In genomic region chr4:184851200-184851541, GRCh38 we compare ENCODE assay signal across 8 cellular contexts. TPM values are rescaled to one million over a fixed set of nuclear protein-coding genes. Genes with fewer than 3 reads are reported as not detected.
DNase-seq lines count a peak whose midpoint lies in the region; ATAC-seq and TF ChIP-seq lines count a peak whose summit lies in the region.

No MANE protein-coding gene starts in this region.

- peaks cover 3% of the 10 kb centered on the region; the same call in 1 of the 2 replicates for H3K9me2 ChIP-seq in GM23338 (ENCODE audit: insufficient read depth)

- peak overlapping the region; percentile 53; the same call in 1 of the 2 replicates for H2AFZ ChIP-seq in GM23338
- H2AFZ ChIP-seq in smooth muscle cell (ENCODE audit: low read depth): no peak overlapping the region

- no peak overlapping the region for H3K27ac ChIP-seq in GM23338 (ENCODE audit: low read depth)
- no peak overlapping the region for H3K27ac ChIP-seq in smooth muscle cell (ENCODE audit: low read depth)

- H3K4me3 ChIP-seq in GM23338 (no peak overlapping the region), smooth muscle cell (no peak overlapping the region)

- H3K9me3 Mint-ChIP-seq in GM23338: no peaks in the 10 kb centered on the region

- no peaks in the 10 kb centered on the region for H3K4me1 Mint-ChIP-seq in GM23338

- no peak overlapping the region for H3K27ac Mint-ChIP-seq in GM23338

- peak; percentile 59 for ATAC-seq in GM18861 (IDR thresholded peaks at IDR 0.05; ENCODE audit: unreplicated experiment)
- ATAC-seq in GM23338: peak; percentile 57

- H3K4me2 ChIP-seq in GM23338: no peak overlapping the region
- H3K4me2 ChIP-seq in smooth muscle cell: no peak overlapping the region

- H3K27me3 Mint-ChIP-seq in GM23338 (ENCODE audit: insufficient read depth, low read depth, poor library complexity): peaks cover 3% of the 10 kb centered on the region

- H3K79me2 ChIP-seq in GM23338 (replicated peaks; ENCODE audit: insufficient read depth) (no peaks in the 10 kb centered on the region), smooth muscle cell (ENCODE audit: low read depth) (no peaks in the 10 kb centered on the region)

- H3F3A ChIP-seq in GM23338 (replicated peaks; ENCODE audit: low read depth) (no peaks in the 10 kb centered on the region), smooth muscle cell (ENCODE audit: low read depth) (peaks cover 6% of the 10 kb centered on the region)

- H3K36me3 Mint-ChIP-seq in GM23338 (ENCODE audit: low read depth): no peaks in the 10 kb centered on the region

- H3K4me3 Mint-ChIP-seq in GM23338: no peak overlapping the region

- DNase-seq in GM23338 (ENCODE audit: low spot score) (no peak), NAMALWA (ENCODE audit: low spot score) (peak; percentile 54), medulla oblongata (ENCODE audit: extremely low spot score) (peak; percentile 24), NCI-H1694 (lab: John Stamatoyannopoulos, UW) (no peak), smooth muscle cell (lab: John Stamatoyannopoulos, UW; ENCODE audit: unreplicated experiment) (no peak), 8988T (no peak), NCI-H1417 (lab: John Stamatoyannopoulos, UW) (no peak)

- H3K27me3 ChIP-seq in GM23338 (ENCODE audit: insufficient read depth) (no peaks in the 10 kb centered on the region), smooth muscle cell (ENCODE audit: low read depth) (peaks cover 12% of the 10 kb centered on the region)

- no peaks in the 10 kb centered on the region for H3K4me1 ChIP-seq in GM23338 (ENCODE audit: insufficient read depth)
- H3K4me1 ChIP-seq in smooth muscle cell (ENCODE audit: low read depth): no peaks in the 10 kb centered on the region

- H3K36me3 ChIP-seq in GM23338 (ENCODE audit: insufficient read depth): no peaks in the 10 kb centered on the region
- H3K36me3 ChIP-seq in smooth muscle cell (ENCODE audit: low read depth): no peaks in the 10 kb centered on the region

- H3K9me3 ChIP-seq in smooth muscle cell (replicated peaks; ENCODE audit: low read depth): no peaks in the 10 kb centered on the region

- H3K9ac ChIP-seq in smooth muscle cell (ENCODE audit: low read depth): no peak overlapping the region

- H4K20me1 ChIP-seq in GM23338 (replicated peaks; ENCODE audit: insufficient read depth) (no peaks in the 10 kb centered on the region), smooth muscle cell (ENCODE audit: low read depth) (no peaks in the 10 kb centered on the region)

- no peak for TF ChIP-seq CTCF in GM23338 (conservative IDR thresholded peaks at IDR 0.05; ENCODE audit: low read depth in 2 of 2)
- no peak for TF ChIP-seq CTCF in smooth muscle cell (IDR thresholded peaks at IDR 0.05; ENCODE audit: borderline replicate concordance, insufficient read depth, poor library complexity, severe bottlenecking)

- WGBS in smooth muscle cell (ENCODE audit: low lambda C conversion rate): 54% methylated on average over 3 of the region's 3 CpGs

TF ChIP-seq in GM23338, 12 proteins besides CTCF, POLR2A, EP300 and RAD21:
- no peak for TF ChIP-seq NANOG (IDR thresholded peaks at IDR 0.05; ENCODE audit: borderline replicate concordance)
- TF ChIP-seq JUNB (IDR thresholded peaks at IDR 0.05; ENCODE audit: unreplicated experiment): no peak
- TF ChIP-seq EZH2phosphoT487 (IDR thresholded peaks at IDR 0.05; ENCODE audit: unreplicated experiment): no peak
- no peak for TF ChIP-seq EZH2 (IDR thresholded peaks at IDR 0.05; ENCODE audit: low read depth, unreplicated experiment)
TF ChIP-seq in GM23338: peak in this region for 0.

RNA-seq across cellular contexts. Expression of gene ACSL1, which starts 25.4 kb away (rescaled TPM):
- 11.0 and 13.1 TPM in 2 replicates for total RNA-seq in GM23338 (2014; rRNA removed; shearing (Covaris generic))
- polyA plus RNA-seq in GM23338 (2016; fragmentation: Nextera tagmentation; extraction: Ambion mirVana): 4.7 and 6.2 TPM in 2 replicates
- total RNA-seq in smooth muscle cell: 22.4 and 24.5 TPM in 2 replicates
- 12.0 and 13.8 TPM in 2 replicates for polyA plus RNA-seq in smooth muscle cell

Comparison
In these comparisons a context has a peak if more than half of its experiments do, and no peak if none do; other contexts are left out.
1. DNase-seq: peak in NAMALWA (single experiment) and medulla oblongata (single experiment); none in GM23338 (single experiment), NCI-H1694 (single experiment), smooth muscle cell (single experiment), 8988T (single experiment) and NCI-H1417 (0 of 3).